11 cellular contexts compared by ENCODE assay signal in genomic region chr15:89321521-89322410, GRCh38. TPM values are rescaled to one million over a fixed set of nuclear protein-coding genes. Genes with fewer than 3 reads are reported as not detected.
DNase-seq lines count a peak whose midpoint lies in the region; ATAC-seq and TF ChIP-seq lines count a peak whose summit lies in the region.
"Had no signal": no experiment of that assay in that cellular context is flagged by ENCODE, and none has a peak within 500 bp of the region (broad histone marks: within the 10 kb centered on the region; RNA-seq: fewer than 3 reads in every experiment).

No MANE protein-coding gene starts in this region.

- no peaks in the 10 kb centered on the region for H3K9me3 ChIP-seq in left ventricle myocardium inferior (replicated peaks)
- H3K9me3 ChIP-seq in RWPE2 (ENCODE audit: severe bottlenecking), result no peaks in the 10 kb centered on the region
- H3K9me3 ChIP-seq: esophagus muscularis mucosa had no signal

- ATAC-seq in RWPE2 (ENCODE audit: low read depth) (no peak), foreskin keratinocyte (peak; percentile 20), GM18909 (IDR thresholded peaks at IDR 0.05; ENCODE audit: poor library complexity, unreplicated experiment) (no peak), T-cell (replicated peaks in 1 of 4) (no peak), HG03520 (IDR thresholded peaks at IDR 0.05; ENCODE audit: unreplicated experiment) (no peak)

- H3K36me3 Mint-ChIP-seq in T-cell, result peaks cover 68% of the 10 kb centered on the region

- H3K4me1 ChIP-seq in left ventricle myocardium inferior (no peaks in the 10 kb centered on the region), RWPE2 (ENCODE audit: insufficient read depth, poor library complexity, severe bottlenecking) (no peaks in the 10 kb centered on the region), foreskin keratinocyte (no peaks in the 10 kb centered on the region)
- H3K4me1 ChIP-seq: esophagus muscularis mucosa had no signal

- DNase-seq in left ventricle myocardium inferior (no peak), cardiac septum (ENCODE audit: low spot score) (no peak), RWPE2 (ENCODE audit: low spot score) (no peak), foreskin keratinocyte (no peak), T-cell (no peak)
- DNase-seq in activated effector memory CD4-positive, alpha-beta T cell treated with anti-CD3 and anti-CD28 coated beads, Interleukin-2, amount 50 U/mL, for 16 hours, result no peak
- DNase-seq: stimulated activated CD4-positive, alpha-beta T cell treated with anti-CD3 and anti-CD28 coated beads, Interleukin-2, amount 100 ng/mL, for 24 hours; T-helper 2 cell had no signal

- TF ChIP-seq CTCF in left ventricle myocardium inferior (IDR thresholded peaks at IDR 0.05; ENCODE audit: borderline replicate concordance) (peak; percentile 10), RWPE2 (IDR thresholded peaks at IDR 0.05; ENCODE audit: poor library complexity, severe bottlenecking) (peak; percentile 12), foreskin keratinocyte (conservative IDR thresholded peaks at IDR 0.05) (no peak)

- H3K27me3 ChIP-seq in left ventricle myocardium inferior (ENCODE audit: low read depth), result no peaks in the 10 kb centered on the region
- H3K27me3 ChIP-seq in RWPE2 (ENCODE audit: insufficient read depth, poor library complexity, severe bottlenecking), result no peaks in the 10 kb centered on the region
- H3K27me3 ChIP-seq in foreskin keratinocyte, result no peaks in the 10 kb centered on the region
- H3K27me3 ChIP-seq: esophagus muscularis mucosa had no signal

- peaks cover 3 to 17% (median 9%) of the 10 kb centered on the region in 3 donors for H3K4me1 Mint-ChIP-seq in T-cell

- POLR2A ChIA-PET in T-cell (lab: Charles Lee), result interaction anchor here in 1 of 2 donors (0.6 kb wide), 1 partner anchor 227 kb away, joined by 3 read pairs; no protein-coding TSS in a partner anchor

- H3K4me3 Mint-ChIP-seq in T-cell, result no peak overlapping the region

- CTCF ChIA-PET in T-cell (lab: Charles Lee), result no interaction called here

- H3K4me3 ChIP-seq in left ventricle myocardium inferior (no peak overlapping the region), RWPE2 (ENCODE audit: severe bottlenecking) (no peak overlapping the region)
- H3K4me3 ChIP-seq: esophagus muscularis mucosa had no signal

- peaks cover 97% of the 10 kb centered on the region for H3K36me3 ChIP-seq in left ventricle myocardium inferior
- peaks cover 98% of the 10 kb centered on the region for H3K36me3 ChIP-seq in RWPE2 (ENCODE audit: low read depth)

- no peaks in the 10 kb centered on the region for H3K9me3 Mint-ChIP-seq in T-cell

- no peaks in the 10 kb centered on the region for H3K27me3 Mint-ChIP-seq in T-cell

- H3K27ac ChIP-seq in left ventricle myocardium inferior (replicated peaks) (no peak overlapping the region), RWPE2 (ENCODE audit: poor library complexity, severe bottlenecking) (no peak overlapping the region), foreskin keratinocyte (no peak overlapping the region)
- H3K27ac ChIP-seq: esophagus muscularis mucosa had no signal

- H3K27ac Mint-ChIP-seq in T-cell, result no peak overlapping the region

- intact Hi-C loops in left ventricle myocardium inferior (cut with micrococcal nuclease), result no loop called here
- intact Hi-C loops in cardiac septum (cut with DNase I), result no loop called here

RNA-seq across cellular contexts. Expression of gene POLG, which starts 12.9 kb away (rescaled TPM):
- total RNA-seq in left ventricle myocardium inferior (31.1 TPM), cardiac septum (49.4 TPM), foreskin keratinocyte (47.8 and 50.5 TPM in 2 replicates), T-cell (100 to 1,000 TPM; 136 to 171 (median 165) TPM)
- 30.7 and 39.1 TPM in 2 replicates for polyA plus RNA-seq in foreskin keratinocyte
